Comparison of ENCODE assay signal across 31 cellular contexts in the genomic region with DNA sequence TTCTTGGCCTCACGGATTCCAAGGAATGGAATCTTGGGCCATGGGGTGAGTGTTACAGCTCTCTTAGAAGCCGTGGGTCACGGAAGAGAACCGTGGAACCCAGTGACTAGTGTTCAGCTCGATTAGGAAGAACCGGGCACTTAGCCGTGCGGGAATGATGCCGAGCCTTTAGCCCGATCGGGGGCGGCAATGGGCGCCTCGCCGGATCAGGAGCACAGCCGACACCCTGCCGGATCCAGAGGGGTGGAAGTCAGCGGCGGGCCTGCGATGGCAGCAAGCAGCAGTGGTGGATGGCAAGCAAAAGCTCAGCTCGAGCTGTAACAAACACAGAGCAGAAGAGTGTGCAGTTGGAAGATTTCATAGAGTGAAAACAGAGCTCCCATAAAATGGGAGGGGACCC. TPM values are rescaled to one million over a fixed set of nuclear protein-coding genes. Genes with fewer than 3 reads are reported as not detected.
"Had no signal": no experiment of that assay in that cellular context is flagged by ENCODE, and none has a peak within 500 bp of the region (broad histone marks: within the 10 kb centered on the region; RNA-seq: fewer than 3 reads in every experiment).

No MANE protein-coding gene starts in this region.

- DNase-seq: activated B cell treated with CpG ODN at 0.5 μM for 24 hours; activated CD4-positive, alpha-beta memory T cell treated with anti-CD3 and anti-CD28 coated beads for 36 hours; activated CD4-positive, alpha-beta T cell treated with anti-CD3 and anti-CD28 coated beads for 4 hours; activated CD4-positive, alpha-beta T cell treated with anti-CD3 and anti-CD28 coated beads, Interleukin-2, amount 50 U/mL, for 1 hour; activated CD4-positive, CD25-positive, alpha-beta regulatory T cell treated with anti-CD3 and anti-CD28 coated beads, Interleukin-2, amount 50 U/mL, for 72 hours; activated CD8-positive, alpha-beta memory T cell treated with anti-CD3 and anti-CD28 coated beads, Interleukin-2, amount 50 U/mL, for 4 hours; activated effector memory CD4-positive, alpha-beta T cell treated with anti-CD3 and anti-CD28 coated beads, Interleukin-2, amount 50 U/mL, for 16 hours; activated naive CD4-positive, alpha-beta T cell; activated naive CD4-positive, alpha-beta T cell treated with anti-CD3 and anti-CD28 coated beads, Interleukin-2, amount 50 U/mL, for 16 hours; activated naive CD8-positive, alpha-beta T cell treated with anti-CD3 and anti-CD28 coated beads, Interleukin-2, amount 10 ng/mL, durations not matched to agents 7 days and 5 days; activated T-cell treated with anti-CD3 and anti-CD28 coated beads for 4 hours; activated T-cell treated with anti-CD3 and anti-CD28 coated beads, Interleukin-2, amount 50 U/mL, for 4 hours; amygdala; Karpas-422; KBM-7; NCI-H1048; NCI-H1105 treated with DMSO at 0.1 percent for 48 hours; NCI-H1436; NCI-H1694; NCI-H1930; NCI-H2081 treated with DMSO at 0.1 percent for 48 hours; NCI-H345; NCI-H524 treated with DMSO at 0.1 percent for 48 hours; SW 1271; T-helper 1 cell; T-helper 2 cell; T-helper 9 cell had no signal

- H3K27ac ChIP-seq: ascending aorta, cardiac muscle cell had no signal

- H3K9me3 ChIP-seq: ascending aorta had no signal

- H3K9me3 Mint-ChIP-seq: activated T-helper 17 cell treated with anti-CD3 and anti-CD28 coated beads, Interleukin-2, amount 50 U/mL, for 72 hours; central memory CD8-positive, alpha-beta T cell had no signal

- H3K27me3 Mint-ChIP-seq: activated CD4-positive, alpha-beta memory T cell treated with anti-CD3 and anti-CD28 coated beads for 36 hours had no signal

- H3K4me3 ChIP-seq: ascending aorta, cardiac muscle cell had no signal

- H3K4me1 Mint-ChIP-seq: activated B cell treated with CpG ODN at 0.5 μM for 24 hours; activated naive CD8-positive, alpha-beta T cell treated with anti-CD3 and anti-CD28 coated beads, Interleukin-2, amount 10 ng/mL, durations not matched to agents 7 days and 5 days; activated T-helper 17 cell treated with anti-CD3 and anti-CD28 coated beads, Interleukin-2, amount 50 U/mL, for 72 hours; central memory CD8-positive, alpha-beta T cell had no signal

- H3K27me3 ChIP-seq: ascending aorta, cardiac muscle cell had no signal

- H3K4me3 Mint-ChIP-seq: activated B cell treated with CpG ODN at 0.5 μM for 24 hours; activated CD4-positive, alpha-beta memory T cell treated with anti-CD3 and anti-CD28 coated beads for 36 hours; activated naive CD8-positive, alpha-beta T cell treated with anti-CD3 and anti-CD28 coated beads, Interleukin-2, amount 10 ng/mL, durations not matched to agents 7 days and 5 days; activated T-cell treated with anti-CD3 and anti-CD28 coated beads, Interleukin-2, amount 50 U/mL, for 4 hours; activated T-helper 17 cell treated with anti-CD3 and anti-CD28 coated beads, Interleukin-2, amount 50 U/mL, for 72 hours; central memory CD8-positive, alpha-beta T cell had no signal

- H3K4me1 ChIP-seq: ascending aorta had no signal

- H3K36me3 Mint-ChIP-seq: activated CD4-positive, alpha-beta memory T cell treated with anti-CD3 and anti-CD28 coated beads for 36 hours; activated naive CD8-positive, alpha-beta T cell treated with anti-CD3 and anti-CD28 coated beads, Interleukin-2, amount 10 ng/mL, durations not matched to agents 7 days and 5 days had no signal

- H3K27ac Mint-ChIP-seq: activated B cell treated with CpG ODN at 0.5 μM for 24 hours; activated CD4-positive, alpha-beta memory T cell treated with anti-CD3 and anti-CD28 coated beads for 36 hours; activated naive CD8-positive, alpha-beta T cell treated with anti-CD3 and anti-CD28 coated beads, Interleukin-2, amount 10 ng/mL, durations not matched to agents 7 days and 5 days; activated T-helper 17 cell treated with anti-CD3 and anti-CD28 coated beads, Interleukin-2, amount 50 U/mL, for 72 hours had no signal

- H3K36me3 ChIP-seq: ascending aorta, cardiac muscle cell had no signal

RNA-seq across cellular contexts. Expression of a gene that starts 45.1 kb away (rescaled TPM):
- total RNA-seq: cardiac muscle cell had no signal
